Comparison of ENCODE assay signal across 8 cellular contexts in genomic region chr15:96339662-96340347, GRCh38. TPM values are rescaled to one million over a fixed set of nuclear protein-coding genes. Genes with fewer than 3 reads are reported as not detected.
DNase-seq lines count a peak whose midpoint lies in the region; ATAC-seq and TF ChIP-seq lines count a peak whose summit lies in the region.

No MANE protein-coding gene starts in this region.

- TF ChIP-seq CTCF in GM23338 (conservative IDR thresholded peaks at IDR 0.05; ENCODE audit: low read depth in 2 of 2) (no peak), glutamatergic neuron (IDR thresholded peaks at IDR 0.05; ENCODE audit: partially characterized antibody, unreplicated experiment) (no peak), gastrocnemius medialis (IDR thresholded peaks at IDR 0.05 in 4 of 5, conservative IDR thresholded peaks at IDR 0.05 in 1 of 5) (no peak)

- H3F3A ChIP-seq in GM23338 (replicated peaks; ENCODE audit: low read depth), result peaks cover 24% of the 10 kb centered on the region

- no peaks in the 10 kb centered on the region; the same call in 1 of the 3 replicates for H3K9me3 Mint-ChIP-seq in GM23338
- no peaks in the 10 kb centered on the region for H3K9me3 Mint-ChIP-seq in activated T-helper 1 cell treated with anti-CD3 and anti-CD28 coated beads, Interleukin-12 subunit alpha, Interleukin-12 subunit beta, Interleukin-2, Interleukin-4 antibody, amounts not matched to agents 30 ng/mL and 10 ng/mL and 1 ng/mL, durations not matched to agents 14 hours and 24 hours and 36 hours
- H3K9me3 Mint-ChIP-seq in glutamatergic neuron (ENCODE audit: unreplicated experiment), result peaks cover 7% of the 10 kb centered on the region

- no peaks in the 10 kb centered on the region for H3K79me2 ChIP-seq in GM23338 (replicated peaks; ENCODE audit: insufficient read depth)

- intact Hi-C loops in activated T-helper 1 cell treated with anti-CD3 and anti-CD28 coated beads, Interleukin-12 subunit alpha, Interleukin-12 subunit beta, Interleukin-2, Interleukin-4 antibody, amounts not matched to agents 30 ng/mL and 10 ng/mL and 1 ng/mL, durations not matched to agents 14 hours and 24 hours and 36 hours (cut with micrococcal nuclease), result loop anchor here (2.0 kb wide), 1 partner anchor 17 kb away; no protein-coding TSS in a partner anchor
- intact Hi-C loops in gastrocnemius medialis (cut with DNase I; ENCODE audit: low total_unique reads), result loop anchor here (5.0 to 10.0 kb wide), 4 partner anchors 155 to 1625 kb away; partner anchors contain the start of gene ARRDC4

- TF ChIP-seq POLR2A in gastrocnemius medialis (IDR thresholded peaks at IDR 0.05), result no peak

- H3K4me2 ChIP-seq in GM23338, result peak overlapping the region; percentile 75

- H3K27ac Mint-ChIP-seq in GM23338 (no peak overlapping the region), glutamatergic neuron (ENCODE audit: unreplicated experiment) (no peak overlapping the region)
- peak overlapping the region; percentile 52 for H3K27ac Mint-ChIP-seq in activated T-helper 1 cell treated with anti-CD3 and anti-CD28 coated beads, Interleukin-12 subunit alpha, Interleukin-12 subunit beta, Interleukin-2, Interleukin-4 antibody, amounts not matched to agents 30 ng/mL and 10 ng/mL and 1 ng/mL, durations not matched to agents 14 hours and 24 hours and 36 hours

- H3K4me1 Mint-ChIP-seq in GM23338 (peaks cover 78% of the 10 kb centered on the region), glutamatergic neuron (ENCODE audit: low read depth, unreplicated experiment) (peaks cover 6% of the 10 kb centered on the region)
- H3K4me1 Mint-ChIP-seq in activated T-helper 1 cell treated with anti-CD3 and anti-CD28 coated beads, Interleukin-12 subunit alpha, Interleukin-12 subunit beta, Interleukin-2, Interleukin-4 antibody, amounts not matched to agents 30 ng/mL and 10 ng/mL and 1 ng/mL, durations not matched to agents 14 hours and 24 hours and 36 hours (ENCODE audit: low read depth), result no peaks in the 10 kb centered on the region

- H3K4me1 ChIP-seq in GM23338 (ENCODE audit: insufficient read depth), result peaks cover 83% of the 10 kb centered on the region
- H3K4me1 ChIP-seq in gastrocnemius medialis, result peaks cover 7 to 39% of the 10 kb centered on the region in 2 donors

- H3K4me3 ChIP-seq in GM23338 (peak overlapping the region; percentile 76), gastrocnemius medialis (peak overlapping the region; percentile 81 to 94 (median 84))

- ATAC-seq in GM23338 (no peak), gastrocnemius medialis (no peak), GM21423 (IDR thresholded peaks at IDR 0.05; ENCODE audit: unreplicated experiment) (no peak), GM19467 (IDR thresholded peaks at IDR 0.05; ENCODE audit: unreplicated experiment) (no peak)

- peaks cover 98% of the 10 kb centered on the region for H3K27me3 Mint-ChIP-seq in GM23338 (ENCODE audit: insufficient read depth, low read depth, poor library complexity)
- H3K27me3 Mint-ChIP-seq in activated T-helper 1 cell treated with anti-CD3 and anti-CD28 coated beads, Interleukin-12 subunit alpha, Interleukin-12 subunit beta, Interleukin-2, Interleukin-4 antibody, amounts not matched to agents 30 ng/mL and 10 ng/mL and 1 ng/mL, durations not matched to agents 14 hours and 24 hours and 36 hours (ENCODE audit: insufficient read depth), result peaks cover 87% of the 10 kb centered on the region
- peaks cover 48% of the 10 kb centered on the region for H3K27me3 Mint-ChIP-seq in glutamatergic neuron (ENCODE audit: unreplicated experiment)

- DNase-seq in GM23338 (ENCODE audit: low spot score) (no peak), glutamatergic neuron (no peak), gastrocnemius medialis (no peak), NCI-H82 (lab: John Stamatoyannopoulos, UW) (no peak), Kasumi-1 (lab: John Stamatoyannopoulos, UW) (no peak)
- DNase-seq in activated T-helper 1 cell treated with anti-CD3 and anti-CD28 coated beads, Interleukin-12 subunit alpha, Interleukin-12 subunit beta, Interleukin-2, Interleukin-4 antibody, amounts not matched to agents 30 ng/mL and 10 ng/mL and 1 ng/mL, durations not matched to agents 14 hours and 24 hours and 36 hours (ENCODE audit: low spot score), result no peak

- peaks cover 10% of the 10 kb centered on the region; the same call in 1 of the 2 replicates for H4K20me1 ChIP-seq in GM23338 (replicated peaks; ENCODE audit: insufficient read depth)

- in situ Hi-C loops in gastrocnemius medialis (cut with MboI; ENCODE audit: low sequenced_read_pairs in 4 of 4), result loop anchor here in 2 of 4 donors (10.0 to 25.0 kb wide), 3 partner anchors 1075 to 1622 kb away; partner anchors contain the start of gene ARRDC4 (in 1 of the 2)

- no peak overlapping the region for H3K27ac ChIP-seq in GM23338 (ENCODE audit: low read depth)
- peak overlapping the region; percentile 93 to 98 (median 95) for H3K27ac ChIP-seq in gastrocnemius medialis

- H3K36me3 Mint-ChIP-seq in GM23338 (ENCODE audit: low read depth) (no peaks in the 10 kb centered on the region), glutamatergic neuron (ENCODE audit: unreplicated experiment) (no peaks in the 10 kb centered on the region)
- H3K36me3 Mint-ChIP-seq in activated T-helper 1 cell treated with anti-CD3 and anti-CD28 coated beads, Interleukin-12 subunit alpha, Interleukin-12 subunit beta, Interleukin-2, Interleukin-4 antibody, amounts not matched to agents 30 ng/mL and 10 ng/mL and 1 ng/mL, durations not matched to agents 14 hours and 24 hours and 36 hours (ENCODE audit: low read depth), result peaks cover 3% of the 10 kb centered on the region

- peaks cover 96% of the 10 kb centered on the region for H3K27me3 ChIP-seq in GM23338 (ENCODE audit: insufficient read depth)
- H3K27me3 ChIP-seq in gastrocnemius medialis, result no peaks in the 10 kb centered on the region

- H2AFZ ChIP-seq in GM23338, result no peak overlapping the region

- H3K9me2 ChIP-seq in GM23338 (ENCODE audit: insufficient read depth), result no peaks in the 10 kb centered on the region

- H3K36me3 ChIP-seq in GM23338 (ENCODE audit: insufficient read depth) (no peaks in the 10 kb centered on the region), gastrocnemius medialis (peaks cover 0 to 3% of the 10 kb centered on the region in 2 donors)

- H3K4me3 Mint-ChIP-seq in GM23338, result peak overlapping the region; percentile 74
- H3K4me3 Mint-ChIP-seq in activated T-helper 1 cell treated with anti-CD3 and anti-CD28 coated beads, Interleukin-12 subunit alpha, Interleukin-12 subunit beta, Interleukin-2, Interleukin-4 antibody, amounts not matched to agents 30 ng/mL and 10 ng/mL and 1 ng/mL, durations not matched to agents 14 hours and 24 hours and 36 hours, result no peak overlapping the region
- peak overlapping the region; percentile 87 for H3K4me3 Mint-ChIP-seq in glutamatergic neuron (ENCODE audit: unreplicated experiment)

- H3K9me3 ChIP-seq in gastrocnemius medialis, result no peaks in the 10 kb centered on the region

TF ChIP-seq in GM23338, 12 proteins besides CTCF, POLR2A, EP300 and RAD21:
- TF ChIP-seq JUNB (IDR thresholded peaks at IDR 0.05; ENCODE audit: unreplicated experiment) (no peak), EZH2 (IDR thresholded peaks at IDR 0.05; ENCODE audit: low read depth, unreplicated experiment) (peak; percentile 57), ZNF114 (CRISPR knock-in tag; IDR thresholded peaks at IDR 0.05) (no peak), EZH2phosphoT487 (IDR thresholded peaks at IDR 0.05; ENCODE audit: unreplicated experiment) (no peak), ZNF331 (CRISPR knock-in tag; IDR thresholded peaks at IDR 0.05; ENCODE audit: low read depth) (no peak)

RNA-seq across cellular contexts. Expression of gene NR2F2, which starts 9.3 kb away (rescaled TPM):
- not detected in 2 replicates for total RNA-seq in GM23338 (2014; rRNA removed; shearing (Covaris generic))
- polyA plus RNA-seq in GM23338 (2016; fragmentation: Nextera tagmentation; extraction: Ambion mirVana), result 0.16 and 0.23 TPM in 2 replicates
- not detected in 2 replicates for total RNA-seq in activated T-helper 1 cell treated with anti-CD3 and anti-CD28 coated beads, Interleukin-12 subunit alpha, Interleukin-12 subunit beta, Interleukin-2, Interleukin-4 antibody, amounts not matched to agents 30 ng/mL and 10 ng/mL and 1 ng/mL, durations not matched to agents 14 hours and 24 hours and 36 hours
- total RNA-seq in glutamatergic neuron (ENCODE audit: unreplicated experiment) (1.9 TPM), gastrocnemius medialis (10 to 100 TPM in 1 of 4 donors, 1 to 10 TPM in 3; 4.3 to 14.6 (median 9.3) TPM)
